ENCODE assay signal across 27 cellular contexts in genomic region chr17:33942414-33942813, GRCh38.
"Had no signal": no experiment of that assay in that cellular context is flagged by ENCODE, and none has a peak within 500 bp of the region (broad histone marks: within the 10 kb centered on the region; RNA-seq: fewer than 3 reads in every experiment).

No MANE protein-coding gene starts in this region.

- H3K9me3 ChIP-seq: body of pancreas, gastrocnemius medialis, ovary, prostate gland, testis, transverse colon had no signal

- H3K27ac ChIP-seq: body of pancreas, gastrocnemius medialis, ovary, prostate gland, skin epidermis, testis, transverse colon had no signal

- H3K27me3 ChIP-seq: body of pancreas, gastrocnemius medialis, ovary, testis had no signal

- H3K36me3 ChIP-seq: gastrocnemius medialis, ovary, prostate gland, transverse colon had no signal

- H3K4me1 Mint-ChIP-seq: activated CD4-positive, alpha-beta T cell treated with anti-CD3 and anti-CD28 coated beads for 36 hours; activated CD8-positive, alpha-beta memory T cell treated with anti-CD3 and anti-CD28 coated beads, Interleukin-2, amount 10 ng/mL, durations not matched to agents 7 days and 5 days had no signal

- H3K9me3 Mint-ChIP-seq: activated naive CD4-positive, alpha-beta T cell treated with anti-CD3 and anti-CD28 coated beads, Interleukin-2, amount 50 U/mL, for 72 hours; activated T-cell treated with anti-CD3 and anti-CD28 coated beads, Interleukin-2, amount 50 U/mL, for 72 hours; nephron had no signal

- H3K4me3 ChIP-seq: body of pancreas, gastrocnemius medialis, lung, ovary, prostate gland, skin epidermis, testis, transverse colon had no signal

- H3K36me3 Mint-ChIP-seq: activated CD8-positive, alpha-beta memory T cell treated with anti-CD3 and anti-CD28 coated beads, Interleukin-2, amount 10 ng/mL, durations not matched to agents 7 days and 5 days; activated naive CD4-positive, alpha-beta T cell treated with anti-CD3 and anti-CD28 coated beads, Interleukin-2, amount 50 U/mL, for 72 hours had no signal

- H3K4me1 ChIP-seq: gastrocnemius medialis, prostate gland, testis, transverse colon had no signal

- DNase-seq: activated CD4-positive, alpha-beta T cell treated with anti-CD3 and anti-CD28 coated beads for 36 hours; activated CD4-positive, CD25-positive, alpha-beta regulatory T cell; activated CD8-positive, alpha-beta memory T cell treated with anti-CD3 and anti-CD28 coated beads, Interleukin-2, amount 10 ng/mL, durations not matched to agents 7 days and 5 days; activated CD8-positive, alpha-beta T cell treated with anti-CD3 and anti-CD28 coated beads, Interleukin-2, amount 10 ng/mL, durations not matched to agents 7 days and 5 days; activated naive CD4-positive, alpha-beta T cell; activated T-cell treated with anti-CD3 and anti-CD28 coated beads for 4 hours; activated T-cell treated with anti-CD3 and anti-CD28 coated beads, Interleukin-2, amount 50 U/mL, for 72 hours; effector CD8-positive, alpha-beta T cell; gastrocnemius medialis; glutamatergic neuron; mesendoderm; ovary; retina; stimulated activated CD4-positive, alpha-beta T cell treated with anti-CD3 and anti-CD28 coated beads, Interleukin-12 subunit alpha, Interleukin-12 subunit beta, amount 100 ng/mL, for 4 hours; stimulated activated CD4-positive, alpha-beta T cell treated with anti-CD3 and anti-CD28 coated beads, Interleukin-4, amount 100 ng/mL, for 1 hour; stimulated activated naive CD8-positive, alpha-beta T cell treated with anti-CD3 and anti-CD28 coated beads, Interleukin-15, Interleukin-2, amounts not matched to agents 100 U/mL and 50 U/mL, for 24 hours; testis; transverse colon had no signal

- H3K4me3 Mint-ChIP-seq: activated CD4-positive, alpha-beta T cell treated with anti-CD3 and anti-CD28 coated beads for 36 hours; activated CD8-positive, alpha-beta memory T cell treated with anti-CD3 and anti-CD28 coated beads, Interleukin-2, amount 10 ng/mL, durations not matched to agents 7 days and 5 days; activated CD8-positive, alpha-beta T cell treated with anti-CD3 and anti-CD28 coated beads, Interleukin-2, amount 10 ng/mL, durations not matched to agents 7 days and 5 days; activated T-cell treated with anti-CD3 and anti-CD28 coated beads, Interleukin-2, amount 50 U/mL, for 72 hours; nephron had no signal

- ATAC-seq: activated CD4-positive, alpha-beta T cell treated with anti-CD3 and anti-CD28 coated beads for 36 hours; activated CD8-positive, alpha-beta memory T cell treated with anti-CD3 and anti-CD28 coated beads, Interleukin-2, amount 10 ng/mL, durations not matched to agents 7 days and 5 days; activated CD8-positive, alpha-beta T cell treated with anti-CD3 and anti-CD28 coated beads, Interleukin-2, amount 10 ng/mL, durations not matched to agents 7 days and 5 days; activated naive CD4-positive, alpha-beta T cell treated with anti-CD3 and anti-CD28 coated beads, Interleukin-2, amount 50 U/mL, for 72 hours; activated T-cell treated with anti-CD3 and anti-CD28 coated beads, Interleukin-2, amount 50 U/mL, for 72 hours; body of pancreas; gastrocnemius medialis; left lobe of liver; sciatic nerve; stimulated activated naive CD8-positive, alpha-beta T cell treated with anti-CD3 and anti-CD28 coated beads, Interleukin-15, Interleukin-2, amounts not matched to agents 100 U/mL and 50 U/mL, for 24 hours had no signal

- FAIRE-seq: colon had no signal

- H3K27ac Mint-ChIP-seq: activated CD4-positive, alpha-beta T cell treated with anti-CD3 and anti-CD28 coated beads for 36 hours; activated CD8-positive, alpha-beta memory T cell treated with anti-CD3 and anti-CD28 coated beads, Interleukin-2, amount 10 ng/mL, durations not matched to agents 7 days and 5 days; activated CD8-positive, alpha-beta T cell treated with anti-CD3 and anti-CD28 coated beads, Interleukin-2, amount 10 ng/mL, durations not matched to agents 7 days and 5 days; activated naive CD4-positive, alpha-beta T cell treated with anti-CD3 and anti-CD28 coated beads, Interleukin-2, amount 50 U/mL, for 72 hours; activated T-cell treated with anti-CD3 and anti-CD28 coated beads, Interleukin-2, amount 50 U/mL, for 72 hours; nephron had no signal
